In genomic region chr4:141637565-141637964, GRCh38 we compare ENCODE assay signal across 8 cellular contexts.
DNase-seq lines count a peak whose midpoint lies in the region; ATAC-seq and TF ChIP-seq lines count a peak whose summit lies in the region.

No MANE protein-coding gene starts in this region.

- H3K9me3 ChIP-seq in parathyroid adenoma (ENCODE audit: control insufficient read depth, low read length), result no peaks in the 10 kb centered on the region

- ATAC-seq in HG03280 (IDR thresholded peaks at IDR 0.05; ENCODE audit: unreplicated experiment), result peak; percentile 31

- peak overlapping the region; percentile 75 for H3K4me3 ChIP-seq in GM12865 (ENCODE audit: low read depth, low read length)
- H3K4me3 ChIP-seq in cardiac fibroblast (replicated peaks in 1 of 2; ENCODE audit: low read depth in 2 of 2, low read length in 2 of 2), result peak overlapping the region; percentile 82 to 92
- no peak overlapping the region for H3K4me3 ChIP-seq in parathyroid adenoma (ENCODE audit: low read depth, low read length)

- no peak overlapping the region for H2AFZ ChIP-seq in parathyroid adenoma

- H3K36me3 ChIP-seq in parathyroid adenoma (ENCODE audit: control insufficient read depth, insufficient read depth, low read length), result no peaks in the 10 kb centered on the region

- H3K4me2 ChIP-seq in parathyroid adenoma (ENCODE audit: low read length), result peak overlapping the region; percentile 94

- H3K9ac ChIP-seq in parathyroid adenoma, result no peak overlapping the region

- H3K79me2 ChIP-seq in parathyroid adenoma, result no peaks in the 10 kb centered on the region

- no peaks in the 10 kb centered on the region for H3K27me3 ChIP-seq in parathyroid adenoma (ENCODE audit: control insufficient read depth, insufficient read depth, low read length)

- DNase-seq in GM12865 (ENCODE audit: low read depth) (peak; percentile 65), cardiac fibroblast (ENCODE audit: low read depth in 2 of 2) (peak in 1 of 2 donors; percentile 33), SW 1271 (lab: John Stamatoyannopoulos, UW) (no peak), SIG-M5 treated with dmso at 0.1 percent for 504 hours (lab: John Stamatoyannopoulos, UW; ENCODE audit: unreplicated experiment) (no peak), NCI-H2107 (lab: John Stamatoyannopoulos, UW) (no peak)
- no peak for DNase-seq in stimulated activated CD4-positive, alpha-beta T cell treated with anti-CD3 and anti-CD28 coated beads, Interleukin-4, amount 100 ng/mL, for 1 hour

- TF ChIP-seq CTCF in GM12865 (IDR thresholded peaks at IDR 0.05; ENCODE audit: insufficient read depth, low read depth, low read length, missing control alignments) (no peak), cardiac fibroblast (IDR thresholded peaks at IDR 0.05; ENCODE audit: low read depth, low read length) (no peak), parathyroid adenoma (IDR thresholded peaks at IDR 0.05) (no peak)

- no peak overlapping the region for H3K27ac ChIP-seq in parathyroid adenoma

- H3K4me1 ChIP-seq in parathyroid adenoma, result no peaks in the 10 kb centered on the region
